In genomic region chr2:163347982-163348842, GRCh38 we compare ENCODE assay signal across 9 cellular contexts.
DNase-seq lines count a peak whose midpoint lies in the region; ATAC-seq, FAIRE-seq and TF ChIP-seq lines count a peak whose summit lies in the region.
"Had no signal": no experiment of that assay in that cellular context is flagged by ENCODE, and none has a peak within 500 bp of the region (broad histone marks: within the 10 kb centered on the region; RNA-seq: fewer than 3 reads in every experiment).

No MANE protein-coding gene starts in this region.

- no TSS peak for BruUV-seq in K562 (replicated peaks; lab: Mats Ljungman, UMichigan)

- CTCF ChIA-PET in K562 (lab: Yijun Ruan, JAX; ENCODE audit: low intra/inter-chr PET ratio), result no interaction called here
- CTCF ChIA-PET in activated naive CD4-positive, alpha-beta T cell treated with anti-CD3 and anti-CD28 coated beads for 36 hours (lab: Charles Lee), result no interaction called here

- H3K27ac Mint-ChIP-seq in activated naive CD4-positive, alpha-beta T cell treated with anti-CD3 and anti-CD28 coated beads for 36 hours, result no peak overlapping the region

- ATAC-seq in K562, result no peak; the same call in 2 of the 3 replicates

- no peak for TF ChIP-seq POLR2A in K562 (conservative IDR thresholded peaks at IDR 0.05)

- no peaks in the 10 kb centered on the region for H3K9me3 Mint-ChIP-seq in activated naive CD4-positive, alpha-beta T cell treated with anti-CD3 and anti-CD28 coated beads for 36 hours

- intact Hi-C loops in K562 (cut with micrococcal nuclease), result loop anchor here (2.0 kb wide), 1 partner anchor 713 kb away; no protein-coding TSS in a partner anchor
- intact Hi-C loops in activated naive CD4-positive, alpha-beta T cell treated with anti-CD3 and anti-CD28 coated beads for 36 hours (cut with micrococcal nuclease), result loop anchor here (2.0 to 5.0 kb wide), 2 partner anchors 1083 to 1369 kb away; no protein-coding TSS in a partner anchor

- no peaks in the 10 kb centered on the region for H3K9me1 ChIP-seq in K562 (ENCODE audit: control insufficient read depth, insufficient read depth, low read length)

- TF ChIP-seq RAD21 in K562 (CRISPR knock-in tag; conservative IDR thresholded peaks at IDR 0.05 in 1 of 2, IDR thresholded peaks at IDR 0.05 in 1 of 2), result no peak

- no peaks in the 10 kb centered on the region for H3K79me2 ChIP-seq in K562 (ENCODE audit: control insufficient read depth, insufficient read depth, low read length)

- no peak overlapping the region for H2AFZ ChIP-seq in K562 (ENCODE audit: low read depth, low read length)

- H3K9ac ChIP-seq in K562 (ENCODE audit: insufficient read depth in 1 of 2, low read depth in 2 of 2, low read length in 2 of 2) (no peak overlapping the region), rectal smooth muscle tissue (ENCODE audit: low read length) (no peak overlapping the region)
- H3K9ac ChIP-seq: BLaER1 treated with 17β-estradiol and CSF1 and Interleukin-3, amounts not matched to agents 10 nM and 100 nM had no signal

- H4K20me1 ChIP-seq in K562 (replicated peaks; ENCODE audit: control insufficient read depth, insufficient read depth, low read length), result no peaks in the 10 kb centered on the region
- H4K20me1 ChIP-seq: BLaER1 treated with 17β-estradiol and CSF1 and Interleukin-3, amounts not matched to agents 10 nM and 100 nM had no signal

- no peak overlapping the region for H3K4me2 ChIP-seq in K562 (ENCODE audit: insufficient read depth, low read length)

- peak; percentile 72 for DNase-seq in NCI-H748 (lab: John Stamatoyannopoulos, UW; ENCODE audit: unreplicated experiment)
- DNase-seq in NCI-H748 treated with DMSO at 0.1 percent for 48 hours (lab: John Stamatoyannopoulos, UW), result no peak
- DNase-seq in K562 (ENCODE audit: extremely low read depth in 1 of 4, low spot score in 3 of 4), result peak in 1 of 4 experiments; percentile 4
- DNase-seq in iPS DF 19.7 (ENCODE audit: low read depth, low spot score), result peak; percentile 69
- DNase-seq in GOT3 (lab: John Stamatoyannopoulos, UW), result no peak
- no peak for DNase-seq in RKO (ENCODE audit: low spot score)
- no peak for DNase-seq in activated naive CD4-positive, alpha-beta T cell treated with anti-CD3 and anti-CD28 coated beads for 36 hours

- no peak for FAIRE-seq in K562 (lab: Jason Lieb, UNC)

- H3K27me3 ChIP-seq in K562 (ENCODE audit: control insufficient read depth in 2 of 2, insufficient read depth in 2 of 2, low read length in 2 of 2) (no peaks in the 10 kb centered on the region), rectal smooth muscle tissue (ENCODE audit: control insufficient read depth, insufficient read depth, low read length) (no peaks in the 10 kb centered on the region)
- H3K27me3 ChIP-seq: BLaER1 treated with 17β-estradiol and CSF1 and Interleukin-3, amounts not matched to agents 10 nM and 100 nM had no signal

- H3K4me3 ChIP-seq in K562 (no peak overlapping the region), rectal smooth muscle tissue (ENCODE audit: low read length) (peak overlapping the region; percentile 62)
- H3K4me3 ChIP-seq: BLaER1 treated with 17β-estradiol and CSF1 and Interleukin-3, amounts not matched to agents 10 nM and 100 nM had no signal

- in situ Hi-C loops in K562 (cut with MboI), result loop anchor here (25.0 kb wide), 1 partner anchor 1139 kb away; no protein-coding TSS in a partner anchor

- POLR2A ChIA-PET in K562 (lab: Yijun Ruan, JAX), result no interaction called here

- peaks cover 3% of the 10 kb centered on the region for H3K27me3 Mint-ChIP-seq in activated naive CD4-positive, alpha-beta T cell treated with anti-CD3 and anti-CD28 coated beads for 36 hours (ENCODE audit: low read depth)

- 2% methylated on average over 36 of the region's 46 CpGs for WGBS in K562 (ENCODE audit: insufficient coverage, low coverage, missing lambda C conversion rate)

- no peaks in the 10 kb centered on the region for H3K36me3 ChIP-seq in K562 (ENCODE audit: control insufficient read depth, insufficient read depth, low read length)
- H3K36me3 ChIP-seq in rectal smooth muscle tissue (ENCODE audit: control insufficient read depth, insufficient read depth, low read length), result no peaks in the 10 kb centered on the region
- H3K36me3 ChIP-seq: BLaER1 treated with 17β-estradiol and CSF1 and Interleukin-3, amounts not matched to agents 10 nM and 100 nM had no signal

- no peaks in the 10 kb centered on the region for H3K9me3 ChIP-seq in K562 (replicated peaks; ENCODE audit: control insufficient read depth, insufficient read depth, low read depth, low read length)

- no peaks in the 10 kb centered on the region for H3K4me1 Mint-ChIP-seq in activated naive CD4-positive, alpha-beta T cell treated with anti-CD3 and anti-CD28 coated beads for 36 hours (ENCODE audit: low read depth)

- no peak for TF ChIP-seq CTCF in K562 (IDR thresholded peaks at IDR 0.05 in 2 of 3, conservative IDR thresholded peaks at IDR 0.05 in 1 of 3; ENCODE audit: insufficient read depth in 2 of 3, low read depth in 1 of 3, low read length in 3 of 3)

- no peak overlapping the region for H3K4me3 Mint-ChIP-seq in activated naive CD4-positive, alpha-beta T cell treated with anti-CD3 and anti-CD28 coated beads for 36 hours

- TF ChIP-seq EP300 in K562 (IDR thresholded peaks at IDR 0.05; ENCODE audit: low read length), result no peak

- no peak overlapping the region for H3K27ac ChIP-seq in K562 (ENCODE audit: extremely low read depth, low read depth, low read length)
- H3K27ac ChIP-seq in rectal smooth muscle tissue (ENCODE audit: low read depth, low read length), result peak overlapping the region; percentile 73
- H3K27ac ChIP-seq: BLaER1 treated with 17β-estradiol and CSF1 and Interleukin-3, amounts not matched to agents 10 nM and 100 nM had no signal

- H3K36me3 Mint-ChIP-seq in activated naive CD4-positive, alpha-beta T cell treated with anti-CD3 and anti-CD28 coated beads for 36 hours (ENCODE audit: low read depth), result no peaks in the 10 kb centered on the region

- H3K4me1 ChIP-seq in K562 (replicated peaks in 1 of 2; ENCODE audit: control insufficient read depth in 2 of 2, insufficient read depth in 2 of 2, low read length in 2 of 2) (no peaks in the 10 kb centered on the region), rectal smooth muscle tissue (ENCODE audit: control insufficient read depth, insufficient read depth, low read length) (no peaks in the 10 kb centered on the region)

TF ChIP-seq in K562, 482 proteins besides CTCF, POLR2A, EP300 and RAD21:
- no peak for TF ChIP-seq MTA1 (IDR thresholded peaks at IDR 0.05; ENCODE audit: borderline replicate concordance)
- peak; percentile 39; the same call in 1 of the 2 replicates for TF ChIP-seq TFAP4 (CRISPR knock-in tag; IDR thresholded peaks at IDR 0.05; ENCODE audit: borderline replicate concordance)
- TF ChIP-seq TEAD1 (CRISPR knock-in tag; IDR thresholded peaks at IDR 0.05), result peak in 1 of 2 experiments; percentile 34; a peak in 1 of 4 replicates
- no peak for TF ChIP-seq BCOR (IDR thresholded peaks at IDR 0.05)

Comparison
In these comparisons a context has a peak if more than half of its experiments do, and no peak if none do; other contexts are left out.
1. DNase-seq: peak in NCI-H748 (single experiment) and iPS DF 19.7 (single experiment); none in NCI-H748 treated with DMSO at 0.1 percent for 48 hours (single experiment), GOT3 (single experiment), RKO (single experiment) and activated naive CD4-positive, alpha-beta T cell treated with anti-CD3 and anti-CD28 coated beads for 36 hours (single experiment).